14 cellular contexts compared by ENCODE assay signal in genomic region chr7:781936-782529, GRCh38.
"Had no signal": no experiment of that assay in that cellular context is flagged by ENCODE, and none has a peak within 500 bp of the region (broad histone marks: within the 10 kb centered on the region; RNA-seq: fewer than 3 reads in every experiment).

No MANE protein-coding gene starts in this region.

- H3K27ac ChIP-seq: left lung, thoracic aorta, vagina had no signal

- DNase-seq: activated CD4-positive, alpha-beta T cell treated with anti-CD3 and anti-CD28 coated beads, Interleukin-2, amount 50 U/mL, for 48 hours; activated CD8-positive, alpha-beta memory T cell treated with anti-CD3 and anti-CD28 coated beads, Interleukin-2, amount 10 ng/mL, durations not matched to agents 7 days and 5 days; activated effector memory CD4-positive, alpha-beta T cell treated with Interleukin-2 at 50 U/mL for 16 hours; activated T-cell treated with anti-CD3 and anti-CD28 coated beads, Interleukin-2, amount 50 U/mL, for 24 hours; amniotic stem cell; endodermal cell; erythroblast; glutamatergic neuron; stimulated activated CD4-positive, alpha-beta T cell treated with anti-CD3 and anti-CD28 coated beads, Interleukin-12 subunit alpha, Interleukin-12 subunit beta, amount 100 ng/mL, for 4 hours; stimulated activated naive CD4-positive, alpha-beta T cell treated with Interleukin-2 at 50 U/mL for 16 hours; T-helper 17 cell had no signal

- H3K4me1 ChIP-seq: left lung had no signal

- H3K27me3 ChIP-seq: left lung, vagina had no signal

- ATAC-seq: activated CD8-positive, alpha-beta memory T cell treated with anti-CD3 and anti-CD28 coated beads, Interleukin-2, amount 10 ng/mL, durations not matched to agents 7 days and 5 days; left lung; T-helper 17 cell had no signal

- H3K4me3 ChIP-seq: left lung, thoracic aorta, vagina had no signal

- H3K9me3 ChIP-seq: left lung, thoracic aorta, vagina had no signal
